Comparison of ENCODE assay signal across 37 cellular contexts in the genomic region with DNA sequence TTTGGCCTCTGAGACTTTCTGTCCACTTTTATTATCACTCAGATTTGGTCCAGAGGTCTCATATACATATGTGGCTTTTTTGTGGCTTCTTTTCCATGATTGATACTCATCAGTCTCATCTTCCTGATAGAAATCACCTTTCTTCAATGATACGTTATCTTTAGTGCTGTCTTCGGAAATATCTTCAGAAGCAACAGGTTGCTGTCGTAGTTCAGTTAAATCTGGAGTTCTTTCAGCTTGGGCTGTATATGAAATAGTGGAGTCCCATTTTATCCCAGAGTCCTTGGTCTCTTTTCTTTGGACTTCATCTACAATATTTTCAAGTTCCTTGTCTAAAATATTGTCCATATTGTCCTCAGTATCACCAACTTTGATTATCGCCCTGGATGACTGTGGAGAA. TPM values are rescaled to one million over a fixed set of nuclear protein-coding genes. Genes with fewer than 3 reads are reported as not detected.
"Had no signal": no experiment of that assay in that cellular context is flagged by ENCODE, and none has a peak within 500 bp of the region (broad histone marks: within the 10 kb centered on the region; RNA-seq: fewer than 3 reads in every experiment).

No MANE protein-coding gene starts in this region.

- H3K9me3 Mint-ChIP-seq: activated B cell treated with CpG ODN at 0.5 μM for 24 hours; activated CD4-positive, alpha-beta memory T cell treated with anti-CD3 and anti-CD28 coated beads for 36 hours; activated CD4-positive, alpha-beta T cell treated with anti-CD3 and anti-CD28 coated beads, Interleukin-2, amount 10 ng/mL, durations not matched to agents 24 days and 14 days; activated CD8-positive, alpha-beta T cell treated with anti-CD3 and anti-CD28 coated beads for 36 hours; activated naive CD4-positive, alpha-beta T cell treated with anti-CD3 and anti-CD28 coated beads, Interleukin-2, amount 10 ng/mL, durations not matched to agents 7 days and 5 days; activated naive CD4-positive, alpha-beta T cell treated with anti-CD3 and anti-CD28 coated beads, Interleukin-2, amount 50 U/mL, for 24 hours; activated naive CD8-positive, alpha-beta T cell treated with anti-CD3 and anti-CD28 coated beads, Interleukin-2, amount 10 ng/mL, durations not matched to agents 7 days and 5 days; activated naive CD8-positive, alpha-beta T cell treated with anti-CD3 and anti-CD28 coated beads, Interleukin-2, amount 50 U/mL, for 24 hours; activated T-cell treated with anti-CD3 and anti-CD28 coated beads, Interleukin-2, amount 50 U/mL, for 24 hours; activated T-helper 2 cell treated with anti-CD3 and anti-CD28 coated beads, Interferon-gamma antibody, Interleukin-2, Interleukin-4, amounts not matched to agents 10 μg/mL and 5 μg/mL and 100 μg/mL, durations not matched to agents 14 hours and 24 hours and 36 hours; brain; central memory CD8-positive, alpha-beta T cell; T-helper 1 cell treated with Interleukin-12 subunit alpha and Interleukin-12 subunit beta and Interleukin-4 antibody, amounts not matched to agents 30 μg/mL and 1 μg/mL, for 36 hours; T-helper 2 cell treated with Interferon-gamma antibody and Interleukin-4, amounts not matched to agents 5 μg/mL and 100 μg/mL, for 36 hours had no signal

- H3K27ac ChIP-seq: ascending aorta, cardiac muscle cell, VCaP had no signal

- H3K36me3 ChIP-seq: ascending aorta, cardiac muscle cell had no signal

- H3K9me3 ChIP-seq: ascending aorta had no signal

- H3K27me3 ChIP-seq: ascending aorta, cardiac muscle cell had no signal

- DNase-seq: activated B cell treated with CpG ODN at 0.5 μM for 24 hours; activated CD4-positive, alpha-beta memory T cell treated with anti-CD3 and anti-CD28 coated beads for 36 hours; activated CD4-positive, alpha-beta T cell treated with anti-CD3 and anti-CD28 coated beads for 4 hours; activated CD4-positive, alpha-beta T cell treated with anti-CD3 and anti-CD28 coated beads, Interleukin-2, amount 10 ng/mL, durations not matched to agents 24 days and 14 days; activated CD4-positive, alpha-beta T cell treated with anti-CD3 and anti-CD28 coated beads, Interleukin-2, amount 50 U/mL, for 1 hour; activated CD4-positive, alpha-beta T cell treated with anti-CD3 and anti-CD28 coated beads, Interleukin-2, amount 50 U/mL, for 4 hours; activated CD4-positive, CD25-positive, alpha-beta regulatory T cell treated with anti-CD3 and anti-CD28 coated beads, Interleukin-2, amount 50 U/mL, for 72 hours; activated CD8-positive, alpha-beta memory T cell treated with anti-CD3 and anti-CD28 coated beads, Interleukin-2, amount 50 U/mL, for 48 hours; activated CD8-positive, alpha-beta T cell treated with anti-CD3 and anti-CD28 coated beads for 36 hours; activated effector memory CD4-positive, alpha-beta T cell treated with Interleukin-2 at 50 U/mL for 16 hours; activated gamma-delta T cell; activated naive CD4-positive, alpha-beta T cell treated with anti-CD3 and anti-CD28 coated beads, Interleukin-2, amount 10 ng/mL, durations not matched to agents 7 days and 5 days; activated naive CD4-positive, alpha-beta T cell treated with Interleukin-2 at 50 U/mL for 16 hours; activated naive CD8-positive, alpha-beta T cell treated with anti-CD3 and anti-CD28 coated beads, Interleukin-2, amount 10 ng/mL, durations not matched to agents 7 days and 5 days; activated naive CD8-positive, alpha-beta T cell treated with anti-CD3 and anti-CD28 coated beads, Interleukin-2, amount 50 U/mL, for 24 hours; activated T-cell treated with anti-CD3 and anti-CD28 coated beads, Interleukin-2, amount 50 U/mL, for 24 hours; activated T-cell treated with anti-CD3 and anti-CD28 coated beads, Interleukin-2, amount 50 U/mL, for 48 hours; amygdala; anterior cingulate cortex; caudate nucleus; cerebellar nuclear complex; T-helper 2 cell; T-helper 9 cell had no signal

- H3K4me3 Mint-ChIP-seq: activated B cell treated with CpG ODN at 0.5 μM for 24 hours; activated CD4-positive, alpha-beta memory T cell treated with anti-CD3 and anti-CD28 coated beads for 36 hours; activated CD4-positive, alpha-beta T cell treated with anti-CD3 and anti-CD28 coated beads, Interleukin-2, amount 10 ng/mL, durations not matched to agents 24 days and 14 days; activated CD8-positive, alpha-beta T cell treated with anti-CD3 and anti-CD28 coated beads for 36 hours; activated naive CD4-positive, alpha-beta T cell treated with anti-CD3 and anti-CD28 coated beads, Interleukin-2, amount 10 ng/mL, durations not matched to agents 7 days and 5 days; activated naive CD4-positive, alpha-beta T cell treated with anti-CD3 and anti-CD28 coated beads, Interleukin-2, amount 50 U/mL, for 24 hours; activated naive CD8-positive, alpha-beta T cell; activated naive CD8-positive, alpha-beta T cell treated with anti-CD3 and anti-CD28 coated beads, Interleukin-2, amount 10 ng/mL, durations not matched to agents 7 days and 5 days; activated naive CD8-positive, alpha-beta T cell treated with anti-CD3 and anti-CD28 coated beads, Interleukin-2, amount 50 U/mL, for 24 hours; activated T-cell treated with anti-CD3 and anti-CD28 coated beads, Interleukin-2, amount 50 U/mL, for 24 hours; brain; central memory CD8-positive, alpha-beta T cell; T-helper 1 cell treated with Interleukin-12 subunit alpha and Interleukin-12 subunit beta and Interleukin-4 antibody, amounts not matched to agents 30 μg/mL and 1 μg/mL, for 36 hours; T-helper 2 cell treated with Interferon-gamma antibody and Interleukin-4, amounts not matched to agents 5 μg/mL and 100 μg/mL, for 36 hours had no signal

- H3K27ac Mint-ChIP-seq: activated B cell treated with CpG ODN at 0.5 μM for 24 hours; activated CD4-positive, alpha-beta memory T cell treated with anti-CD3 and anti-CD28 coated beads for 36 hours; activated CD4-positive, alpha-beta T cell treated with anti-CD3 and anti-CD28 coated beads, Interleukin-2, amount 10 ng/mL, durations not matched to agents 24 days and 14 days; activated CD8-positive, alpha-beta T cell treated with anti-CD3 and anti-CD28 coated beads for 36 hours; activated naive CD4-positive, alpha-beta T cell treated with anti-CD3 and anti-CD28 coated beads, Interleukin-2, amount 10 ng/mL, durations not matched to agents 7 days and 5 days; activated naive CD4-positive, alpha-beta T cell treated with anti-CD3 and anti-CD28 coated beads, Interleukin-2, amount 50 U/mL, for 24 hours; activated naive CD8-positive, alpha-beta T cell; activated naive CD8-positive, alpha-beta T cell treated with anti-CD3 and anti-CD28 coated beads, Interleukin-2, amount 10 ng/mL, durations not matched to agents 7 days and 5 days; activated naive CD8-positive, alpha-beta T cell treated with anti-CD3 and anti-CD28 coated beads, Interleukin-2, amount 50 U/mL, for 24 hours; activated T-cell treated with anti-CD3 and anti-CD28 coated beads, Interleukin-2, amount 50 U/mL, for 24 hours; activated T-helper 2 cell treated with anti-CD3 and anti-CD28 coated beads, Interferon-gamma antibody, Interleukin-2, Interleukin-4, amounts not matched to agents 10 μg/mL and 5 μg/mL and 100 μg/mL, durations not matched to agents 14 hours and 24 hours and 36 hours; brain; T-helper 1 cell treated with Interleukin-12 subunit alpha and Interleukin-12 subunit beta and Interleukin-4 antibody, amounts not matched to agents 30 μg/mL and 1 μg/mL, for 36 hours; T-helper 2 cell treated with Interferon-gamma antibody and Interleukin-4, amounts not matched to agents 5 μg/mL and 100 μg/mL, for 36 hours had no signal

- H3K27me3 Mint-ChIP-seq: activated B cell treated with CpG ODN at 0.5 μM for 24 hours; activated CD4-positive, alpha-beta memory T cell treated with anti-CD3 and anti-CD28 coated beads for 36 hours; activated CD8-positive, alpha-beta T cell treated with anti-CD3 and anti-CD28 coated beads for 36 hours; activated naive CD4-positive, alpha-beta T cell treated with anti-CD3 and anti-CD28 coated beads, Interleukin-2, amount 10 ng/mL, durations not matched to agents 7 days and 5 days; activated naive CD4-positive, alpha-beta T cell treated with anti-CD3 and anti-CD28 coated beads, Interleukin-2, amount 50 U/mL, for 24 hours; activated naive CD8-positive, alpha-beta T cell; activated naive CD8-positive, alpha-beta T cell treated with anti-CD3 and anti-CD28 coated beads, Interleukin-2, amount 50 U/mL, for 24 hours; activated T-cell treated with anti-CD3 and anti-CD28 coated beads, Interleukin-2, amount 50 U/mL, for 24 hours; brain had no signal

- H3K36me3 Mint-ChIP-seq: activated CD4-positive, alpha-beta memory T cell treated with anti-CD3 and anti-CD28 coated beads for 36 hours; activated naive CD4-positive, alpha-beta T cell treated with anti-CD3 and anti-CD28 coated beads, Interleukin-2, amount 10 ng/mL, durations not matched to agents 7 days and 5 days; activated naive CD4-positive, alpha-beta T cell treated with anti-CD3 and anti-CD28 coated beads, Interleukin-2, amount 50 U/mL, for 24 hours; activated naive CD8-positive, alpha-beta T cell; activated naive CD8-positive, alpha-beta T cell treated with anti-CD3 and anti-CD28 coated beads, Interleukin-2, amount 10 ng/mL, durations not matched to agents 7 days and 5 days; brain had no signal

- H3K4me1 Mint-ChIP-seq: activated B cell treated with CpG ODN at 0.5 μM for 24 hours; activated CD4-positive, alpha-beta T cell treated with anti-CD3 and anti-CD28 coated beads, Interleukin-2, amount 10 ng/mL, durations not matched to agents 24 days and 14 days; activated naive CD4-positive, alpha-beta T cell treated with anti-CD3 and anti-CD28 coated beads, Interleukin-2, amount 10 ng/mL, durations not matched to agents 7 days and 5 days; activated naive CD4-positive, alpha-beta T cell treated with anti-CD3 and anti-CD28 coated beads, Interleukin-2, amount 50 U/mL, for 24 hours; activated naive CD8-positive, alpha-beta T cell treated with anti-CD3 and anti-CD28 coated beads, Interleukin-2, amount 10 ng/mL, durations not matched to agents 7 days and 5 days; activated naive CD8-positive, alpha-beta T cell treated with anti-CD3 and anti-CD28 coated beads, Interleukin-2, amount 50 U/mL, for 24 hours; brain; central memory CD8-positive, alpha-beta T cell had no signal

- H3K4me1 ChIP-seq: ascending aorta had no signal

- H3K4me3 ChIP-seq: ascending aorta, cardiac muscle cell had no signal

- ATAC-seq: activated CD8-positive, alpha-beta T cell treated with anti-CD3 and anti-CD28 coated beads for 36 hours; activated naive CD8-positive, alpha-beta T cell treated with anti-CD3 and anti-CD28 coated beads, Interleukin-2, amount 50 U/mL, for 24 hours had no signal

RNA-seq across cellular contexts. Expression of a gene that starts 41.0 kb away (rescaled TPM):
- total RNA-seq: activated B cell treated with CpG ODN at 0.5 μM for 24 hours; activated CD4-positive, alpha-beta memory T cell treated with anti-CD3 and anti-CD28 coated beads for 36 hours; activated CD4-positive, alpha-beta T cell treated with anti-CD3 and anti-CD28 coated beads, Interleukin-2, amount 10 ng/mL, durations not matched to agents 24 days and 14 days; activated CD8-positive, alpha-beta memory T cell treated with anti-CD3 and anti-CD28 coated beads for 36 hours; activated CD8-positive, alpha-beta T cell treated with anti-CD3 and anti-CD28 coated beads for 36 hours; activated naive CD8-positive, alpha-beta T cell treated with anti-CD3 and anti-CD28 coated beads, Interleukin-2, amount 10 ng/mL, durations not matched to agents 7 days and 5 days; activated T-helper 2 cell treated with anti-CD3 and anti-CD28 coated beads, Interferon-gamma antibody, Interleukin-2, Interleukin-4, amounts not matched to agents 10 μg/mL and 5 μg/mL and 100 μg/mL, durations not matched to agents 14 hours and 24 hours and 36 hours; ascending aorta; bronchial epithelial cell; cardiac muscle cell; chondrocyte had no signal
- polyA plus RNA-seq: adipose tissue had no signal
